ENCODE assay signal across 9 cellular contexts in the genomic region with DNA sequence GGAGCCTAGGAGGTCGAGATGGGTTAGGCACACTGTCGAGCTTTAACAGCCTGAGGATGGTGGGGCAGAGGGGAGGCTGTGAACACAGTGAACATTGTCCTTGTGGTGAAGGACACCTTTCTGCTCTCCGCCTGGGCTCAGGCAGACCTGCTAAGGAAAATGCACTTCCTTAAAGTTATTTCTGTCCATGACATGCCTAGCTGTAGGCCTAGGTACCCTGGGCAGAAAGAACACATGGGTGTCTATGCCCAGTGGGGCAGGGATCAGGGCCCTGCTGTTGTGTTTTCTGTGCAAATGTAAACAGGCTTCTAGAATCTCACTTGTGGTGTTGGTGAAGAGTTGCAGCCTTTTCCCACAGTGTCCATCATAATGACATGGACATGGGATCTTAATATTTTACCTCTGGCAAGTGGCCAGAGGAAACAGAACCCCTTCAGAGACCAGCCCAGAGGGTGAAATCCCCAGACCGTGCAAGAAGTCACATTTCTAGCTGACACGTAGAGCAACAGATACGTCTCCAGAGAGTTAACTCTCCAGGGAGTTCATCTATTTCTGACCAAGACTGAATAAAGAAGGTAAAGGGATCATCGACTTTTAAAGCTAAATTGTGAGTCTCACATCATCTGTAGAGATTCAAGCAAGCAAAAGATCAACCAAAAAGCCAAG.
DNase-seq lines count a peak whose midpoint lies in the region; ATAC-seq and TF ChIP-seq lines count a peak whose summit lies in the region.
"Had no signal": no experiment of that assay in that cellular context is flagged by ENCODE, and none has a peak within 500 bp of the region (broad histone marks: within the 10 kb centered on the region; RNA-seq: fewer than 3 reads in every experiment).

No MANE protein-coding gene starts in this region.

- CTCF ChIA-PET in activated naive CD4-positive, alpha-beta T cell treated with anti-CD3 and anti-CD28 coated beads, Interleukin-2, amount 10 ng/mL, durations not matched to agents 7 days and 5 days (lab: Charles Lee) = interaction anchor here (0.9 kb wide), 1 partner anchor 241 kb away, joined by 3 read pairs; no protein-coding TSS in a partner anchor

- H3K4me2 ChIP-seq in parathyroid adenoma (ENCODE audit: low read length) = no peak overlapping the region

- H3K27ac Mint-ChIP-seq in activated naive CD4-positive, alpha-beta T cell treated with anti-CD3 and anti-CD28 coated beads, Interleukin-2, amount 10 ng/mL, durations not matched to agents 7 days and 5 days = no peak overlapping the region
- H3K27ac Mint-ChIP-seq: stimulated activated naive CD8-positive, alpha-beta T cell treated with anti-CD3 and anti-CD28 coated beads, Interleukin-15, Interleukin-2, amounts not matched to agents 100 ng/mL and 50 ng/mL, for 24 hours had no signal

- DNase-seq in UCSD-AML1 (lab: John Stamatoyannopoulos, UW; ENCODE audit: unreplicated experiment) (peak; percentile 31), dermis blood vessel endothelial cell (no peak), RKO (ENCODE audit: low spot score) (no peak)
- no peak for DNase-seq in stimulated activated CD4-positive, alpha-beta T cell treated with anti-CD3 and anti-CD28 coated beads, Interleukin-15, amount 100 ng/mL, for 24 hours
- DNase-seq in activated naive CD4-positive, alpha-beta T cell treated with anti-CD3 and anti-CD28 coated beads, Interleukin-2, amount 10 ng/mL, durations not matched to agents 7 days and 5 days = no peak

- peaks cover 48% of the 10 kb centered on the region for H3K4me1 Mint-ChIP-seq in activated naive CD4-positive, alpha-beta T cell treated with anti-CD3 and anti-CD28 coated beads, Interleukin-2, amount 10 ng/mL, durations not matched to agents 7 days and 5 days

- no peaks in the 10 kb centered on the region for H3K27me3 ChIP-seq in parathyroid adenoma (ENCODE audit: control insufficient read depth, insufficient read depth, low read length)

- H3K4me3 Mint-ChIP-seq in activated naive CD4-positive, alpha-beta T cell treated with anti-CD3 and anti-CD28 coated beads, Interleukin-2, amount 10 ng/mL, durations not matched to agents 7 days and 5 days = no peak overlapping the region
- H3K4me3 Mint-ChIP-seq: stimulated activated naive CD8-positive, alpha-beta T cell treated with anti-CD3 and anti-CD28 coated beads, Interleukin-15, Interleukin-2, amounts not matched to agents 100 ng/mL and 50 ng/mL, for 24 hours had no signal

- H3K9me3 ChIP-seq in parathyroid adenoma (ENCODE audit: control insufficient read depth, low read length) = no peaks in the 10 kb centered on the region

- TF ChIP-seq CTCF in parathyroid adenoma (IDR thresholded peaks at IDR 0.05) = no peak

- H2AFZ ChIP-seq in parathyroid adenoma = no peak overlapping the region

- no peak overlapping the region for H3K4me3 ChIP-seq in parathyroid adenoma (ENCODE audit: low read depth, low read length)

- peak overlapping the region; percentile 72 for H3K27ac ChIP-seq in parathyroid adenoma

- H3K27me3 Mint-ChIP-seq in activated naive CD4-positive, alpha-beta T cell treated with anti-CD3 and anti-CD28 coated beads, Interleukin-2, amount 10 ng/mL, durations not matched to agents 7 days and 5 days = no peaks in the 10 kb centered on the region
- H3K27me3 Mint-ChIP-seq: stimulated activated naive CD8-positive, alpha-beta T cell treated with anti-CD3 and anti-CD28 coated beads, Interleukin-15, Interleukin-2, amounts not matched to agents 100 ng/mL and 50 ng/mL, for 24 hours had no signal

- H3K9me3 Mint-ChIP-seq in activated naive CD4-positive, alpha-beta T cell treated with anti-CD3 and anti-CD28 coated beads, Interleukin-2, amount 10 ng/mL, durations not matched to agents 7 days and 5 days = no peaks in the 10 kb centered on the region
- H3K9me3 Mint-ChIP-seq: stimulated activated naive CD8-positive, alpha-beta T cell treated with anti-CD3 and anti-CD28 coated beads, Interleukin-15, Interleukin-2, amounts not matched to agents 100 ng/mL and 50 ng/mL, for 24 hours had no signal

- no peaks in the 10 kb centered on the region for H3K79me2 ChIP-seq in parathyroid adenoma

- peaks cover 24% of the 10 kb centered on the region for H3K4me1 ChIP-seq in parathyroid adenoma

- no peaks in the 10 kb centered on the region for H3K36me3 ChIP-seq in parathyroid adenoma (ENCODE audit: control insufficient read depth, insufficient read depth, low read length)

- peaks cover 15% of the 10 kb centered on the region for H3K36me3 Mint-ChIP-seq in activated naive CD4-positive, alpha-beta T cell treated with anti-CD3 and anti-CD28 coated beads, Interleukin-2, amount 10 ng/mL, durations not matched to agents 7 days and 5 days

- no peak overlapping the region for H3K9ac ChIP-seq in parathyroid adenoma

- peak; percentile 74 for ATAC-seq in GM18520 (IDR thresholded peaks at IDR 0.05; ENCODE audit: unreplicated experiment)
- ATAC-seq in HG02763 (IDR thresholded peaks at IDR 0.05; ENCODE audit: unreplicated experiment) = peak; percentile 61
